Comparison of ENCODE assay signal across 32 cellular contexts in the genomic region with DNA sequence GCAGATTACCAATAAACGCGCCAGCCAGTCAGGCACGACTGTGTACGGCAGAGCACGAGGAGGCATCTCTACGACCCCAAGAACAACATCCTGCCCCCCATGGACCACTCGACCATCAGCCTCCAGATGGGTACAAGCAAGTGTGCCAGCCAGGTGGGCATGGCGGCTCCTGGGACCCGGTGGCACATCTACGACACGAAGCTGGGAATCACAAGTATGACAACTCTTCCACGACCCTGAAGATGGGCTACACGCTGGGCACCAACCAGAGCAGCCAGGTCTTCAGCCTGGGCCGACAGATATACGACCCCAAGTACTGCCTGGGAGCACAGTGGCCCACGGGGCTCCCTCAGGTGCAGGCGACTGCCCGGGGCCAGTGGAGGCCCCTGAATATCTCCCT.
"Had no signal": no experiment of that assay in that cellular context is flagged by ENCODE, and none has a peak within 500 bp of the region (broad histone marks: within the 10 kb centered on the region; RNA-seq: fewer than 3 reads in every experiment).

No MANE protein-coding gene starts in this region.

- ATAC-seq: activated naive CD4-positive, alpha-beta T cell treated with anti-CD3 and anti-CD28 coated beads, Interleukin-2, amount 50 U/mL, for 72 hours; activated naive CD8-positive, alpha-beta T cell treated with anti-CD3 and anti-CD28 coated beads, Interleukin-2, amount 50 U/mL, for 24 hours; activated T-cell treated with anti-CD3 and anti-CD28 coated beads, Interleukin-2, amount 50 U/mL, for 4 hours; activated T-cell treated with anti-CD3 and anti-CD28 coated beads, Interleukin-2, amount 50 U/mL, for 72 hours; activated T-helper 17 cell treated with anti-CD3 and anti-CD28 coated beads, Interleukin-2, amount 50 U/mL, for 72 hours; body of pancreas had no signal

- H3K9me3 ChIP-seq: adrenal gland, ascending aorta, body of pancreas, breast epithelium had no signal

- H3K4me3 ChIP-seq: adrenal gland, ascending aorta, body of pancreas, breast epithelium, cardiac muscle cell had no signal

- H3K27ac ChIP-seq: adrenal gland, ascending aorta, body of pancreas, brain microvascular endothelial cell, breast epithelium, cardiac muscle cell had no signal

- H3K27me3 ChIP-seq: adrenal gland, ascending aorta, body of pancreas, brain microvascular endothelial cell, breast epithelium, cardiac muscle cell had no signal

- H3K36me3 ChIP-seq: adrenal gland, ascending aorta, brain microvascular endothelial cell, breast epithelium, cardiac muscle cell had no signal

- DNase-seq: activated effector memory CD4-positive, alpha-beta T cell treated with anti-CD3 and anti-CD28 coated beads, Interleukin-2, amount 50 U/mL, for 16 hours; activated effector memory CD4-positive, alpha-beta T cell treated with Interleukin-2 at 50 U/mL for 16 hours; activated gamma-delta T cell; activated gamma-delta T cell treated with Interleukin-2 at 50 U/mL for 16 hours; activated naive CD4-positive, alpha-beta T cell; activated naive CD4-positive, alpha-beta T cell treated with anti-CD3 and anti-CD28 coated beads for 36 hours; activated naive CD4-positive, alpha-beta T cell treated with anti-CD3 and anti-CD28 coated beads, Interleukin-2, amount 10 ng/mL, durations not matched to agents 7 days and 5 days; activated naive CD4-positive, alpha-beta T cell treated with anti-CD3 and anti-CD28 coated beads, Interleukin-2, amount 50 U/mL, for 16 hours; activated naive CD4-positive, alpha-beta T cell treated with Interleukin-2 at 50 U/mL for 16 hours; activated naive CD8-positive, alpha-beta T cell treated with anti-CD3 and anti-CD28 coated beads for 36 hours; activated naive CD8-positive, alpha-beta T cell treated with anti-CD3 and anti-CD28 coated beads, Interleukin-2, amount 10 ng/mL, durations not matched to agents 7 days and 5 days; activated naive CD8-positive, alpha-beta T cell treated with anti-CD3 and anti-CD28 coated beads, Interleukin-2, amount 50 U/mL, for 24 hours; activated T-cell treated with anti-CD3 and anti-CD28 coated beads, Interleukin-2, amount 50 U/mL, for 1 hour; activated T-cell treated with anti-CD3 and anti-CD28 coated beads, Interleukin-2, amount 50 U/mL, for 24 hours; activated T-cell treated with anti-CD3 and anti-CD28 coated beads, Interleukin-2, amount 50 U/mL, for 4 hours; activated T-cell treated with anti-CD3 and anti-CD28 coated beads, Interleukin-2, amount 50 U/mL, for 48 hours; activated T-cell treated with anti-CD3 and anti-CD28 coated beads, Interleukin-2, amount 50 U/mL, for 72 hours; adrenal gland; amniotic stem cell; amygdala; anterior cingulate cortex; aorta; body of pancreas; brain microvascular endothelial cell; central memory CD4-positive, alpha-beta T cell; cerebellar nuclear complex had no signal

- H3K4me1 ChIP-seq: adrenal gland, ascending aorta, body of pancreas, breast epithelium had no signal

- FAIRE-seq: astrocyte had no signal
